In the genomic region with DNA sequence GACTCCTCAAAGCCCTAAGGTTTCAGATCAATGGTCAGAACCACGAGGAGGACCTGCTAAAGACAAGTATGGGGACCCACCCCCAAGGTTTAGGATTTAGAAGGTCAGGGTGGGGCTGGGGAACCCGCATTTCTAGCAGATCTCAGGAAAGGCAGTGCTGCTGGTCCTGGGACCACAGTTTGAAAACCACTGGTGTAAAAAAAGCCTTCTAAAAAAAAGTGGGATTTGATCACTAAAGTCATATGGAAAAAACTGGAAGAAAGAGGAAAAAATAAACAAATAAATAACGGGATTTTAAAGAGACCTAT, we compare ENCODE assay signal across 8 cellular contexts. TPM values are rescaled to one million over a fixed set of nuclear protein-coding genes. Genes with fewer than 3 reads are reported as not detected.
A peak's percentile ranks its signal among the peaks of the same experiment; 100 is the strongest.
DNase-seq lines count a peak whose midpoint lies in the region; ATAC-seq and TF ChIP-seq lines count a peak whose summit lies in the region.

No MANE protein-coding gene starts in this region.

- no peaks in the 10 kb centered on the region for H3K4me1 ChIP-seq in BE2C
- H3K4me1 ChIP-seq in naive thymus-derived CD4-positive, alpha-beta T cell (ENCODE audit: control insufficient read depth in 2 of 2, insufficient read depth in 2 of 2, low read length in 2 of 2) = peaks cover 0 to 16% of the 10 kb centered on the region in 2 donors

- peak overlapping the region; percentile 68 for H3K27ac Mint-ChIP-seq in dendritic cell treated with granulocyte-macrophage colony-stimulating factor and Interleukin-4, amounts not matched to agents 40 ng/mL and 50 ng/mL, for 4 days
- peak overlapping the region; percentile 87 to 96 (median 91) for H3K27ac Mint-ChIP-seq in naive thymus-derived CD4-positive, alpha-beta T cell

- no peaks in the 10 kb centered on the region for H3K9me3 Mint-ChIP-seq in dendritic cell treated with granulocyte-macrophage colony-stimulating factor and Interleukin-4, amounts not matched to agents 40 ng/mL and 50 ng/mL, for 4 days
- peaks cover 0 to 5% (median 0%) of the 10 kb centered on the region in 11 donors for H3K9me3 Mint-ChIP-seq in naive thymus-derived CD4-positive, alpha-beta T cell

- DNase-seq in BE2C (no peak), nucleus accumbens (lab: John Stamatoyannopoulos, UW) (no peak)
- DNase-seq in naive thymus-derived CD4-positive, alpha-beta T cell = no peak
- no peak for DNase-seq in effector CD4-positive, alpha-beta T cell

- ATAC-seq in naive thymus-derived CD4-positive, alpha-beta T cell = no peak
- ATAC-seq in GM19328 (IDR thresholded peaks at IDR 0.05; ENCODE audit: unreplicated experiment) = no peak
- no peak for ATAC-seq in HG02885 (IDR thresholded peaks at IDR 0.05; ENCODE audit: poor library complexity, unreplicated experiment)

- H3K27ac ChIP-seq in KOPT-K1 (ENCODE audit: low read depth, low read length, poor library complexity, severe bottlenecking) = peak overlapping the region; percentile 84
- peak overlapping the region; percentile 91 for H3K27ac ChIP-seq in naive thymus-derived CD4-positive, alpha-beta T cell (ENCODE audit: low read depth, low read length)

- POLR2A ChIA-PET in naive thymus-derived CD4-positive, alpha-beta T cell (lab: Charles Lee) = no interaction called here

- intact Hi-C loops in dendritic cell treated with granulocyte-macrophage colony-stimulating factor and Interleukin-4, amounts not matched to agents 40 ng/mL and 50 ng/mL, for 4 days (cut with micrococcal nuclease) = loop anchor here (10.0 kb wide), 1 partner anchor 88 kb away; no protein-coding TSS in a partner anchor
- intact Hi-C loops in naive thymus-derived CD4-positive, alpha-beta T cell (cut with micrococcal nuclease) = loop anchor here (1.0 to 10.0 kb wide), 10 partner anchors 111 to 1592 kb away; partner anchors contain the start of genes UMPS (in 2 of the 2), ABTB1 (in 1 of the 2), MCM2 (in 1 of the 2) and OSBPL11 (in 1 of the 2)

- CTCF ChIA-PET in naive thymus-derived CD4-positive, alpha-beta T cell (lab: Charles Lee) = no interaction called here

- H3K9me3 ChIP-seq in BE2C (0 out of 2 replicates have a peak, but pooled peaks cover 2% of the 10 kb centered on the region), KOPT-K1 (ENCODE audit: insufficient read depth, low read length, poor library complexity, severe bottlenecking) (peaks cover 15% of the 10 kb centered on the region)
- no peaks in the 10 kb centered on the region for H3K9me3 ChIP-seq in naive thymus-derived CD4-positive, alpha-beta T cell (ENCODE audit: control insufficient read depth in 2 of 3, low read length in 3 of 3)

- H3K4me3 ChIP-seq in BE2C (ENCODE audit: low read depth, low read length) = peak overlapping the region; percentile 69
- H3K4me3 ChIP-seq in naive thymus-derived CD4-positive, alpha-beta T cell (ENCODE audit: low read length) = peak overlapping the region; percentile 73

- H3K36me3 ChIP-seq in BE2C (no peaks in the 10 kb centered on the region), KOPT-K1 (ENCODE audit: insufficient read depth, low read length) (no peaks in the 10 kb centered on the region)
- no peaks in the 10 kb centered on the region for H3K36me3 ChIP-seq in naive thymus-derived CD4-positive, alpha-beta T cell (ENCODE audit: control insufficient read depth in 2 of 3, insufficient read depth in 3 of 3, low read length in 3 of 3)

- no peaks in the 10 kb centered on the region for H3K36me3 Mint-ChIP-seq in dendritic cell treated with granulocyte-macrophage colony-stimulating factor and Interleukin-4, amounts not matched to agents 40 ng/mL and 50 ng/mL, for 4 days (ENCODE audit: low read depth)
- H3K36me3 Mint-ChIP-seq in naive thymus-derived CD4-positive, alpha-beta T cell = peaks cover 0 to 11% (median 0%) of the 10 kb centered on the region in 5 donors

- no peaks in the 10 kb centered on the region for H3K27me3 ChIP-seq in BE2C
- H3K27me3 ChIP-seq in naive thymus-derived CD4-positive, alpha-beta T cell (ENCODE audit: control insufficient read depth in 2 of 2, insufficient read depth in 2 of 2, low read length in 2 of 2) = no peaks in the 10 kb centered on the region

- H3K4me1 Mint-ChIP-seq in dendritic cell treated with granulocyte-macrophage colony-stimulating factor and Interleukin-4, amounts not matched to agents 40 ng/mL and 50 ng/mL, for 4 days (ENCODE audit: low read depth) = peaks cover 7% of the 10 kb centered on the region
- peaks cover 12 to 27% (median 20%) of the 10 kb centered on the region in 7 donors for H3K4me1 Mint-ChIP-seq in naive thymus-derived CD4-positive, alpha-beta T cell

- H3K4me3 Mint-ChIP-seq in dendritic cell treated with granulocyte-macrophage colony-stimulating factor and Interleukin-4, amounts not matched to agents 40 ng/mL and 50 ng/mL, for 4 days = peak overlapping the region; percentile 84
- H3K4me3 Mint-ChIP-seq in naive thymus-derived CD4-positive, alpha-beta T cell = peak overlapping the region; percentile 82 to 94 (median 91)

- TF ChIP-seq CTCF in BE2C (IDR thresholded peaks at IDR 0.05; ENCODE audit: low read depth, low read length) = no peak

- peaks cover 8% of the 10 kb centered on the region for H3K27me3 Mint-ChIP-seq in dendritic cell treated with granulocyte-macrophage colony-stimulating factor and Interleukin-4, amounts not matched to agents 40 ng/mL and 50 ng/mL, for 4 days
- H3K27me3 Mint-ChIP-seq in naive thymus-derived CD4-positive, alpha-beta T cell = peaks cover 0 to 4% (median 0%) of the 10 kb centered on the region in 5 donors

RNA-seq across cellular contexts. Expression of gene SLC41A3, which starts 0.8 kb away (rescaled TPM):
- polyA plus RNA-seq in BE2C (2012; ENCODE audit: insufficient read depth, insufficient read length, low read depth) = 47.6 TPM
- 10 to 100 TPM; 24.1 to 33.6 (median 29.6) TPM for total RNA-seq in naive thymus-derived CD4-positive, alpha-beta T cell
- polyA plus RNA-seq in naive thymus-derived CD4-positive, alpha-beta T cell = 10 to 100 TPM; 26.5 to 31.2 TPM
